19 cellular contexts compared by ENCODE assay signal in genomic region chr11:70496591-70497535, GRCh38.
"Had no signal": no experiment of that assay in that cellular context is flagged by ENCODE, and none has a peak within 500 bp of the region (broad histone marks: within the 10 kb centered on the region; RNA-seq: fewer than 3 reads in every experiment).

No MANE protein-coding gene starts in this region.

- H3K27me3 Mint-ChIP-seq: activated CD8-positive, alpha-beta memory T cell treated with anti-CD3 and anti-CD28 coated beads, Interleukin-2, amount 10 ng/mL, durations not matched to agents 7 days and 5 days; activated naive CD4-positive, alpha-beta T cell treated with anti-CD3 and anti-CD28 coated beads, Interleukin-2, amount 50 U/mL, for 24 hours; activated T-cell treated with anti-CD3 and anti-CD28 coated beads, Interleukin-2, amount 50 U/mL, for 24 hours had no signal

- H3K4me1 Mint-ChIP-seq: activated CD8-positive, alpha-beta memory T cell treated with anti-CD3 and anti-CD28 coated beads, Interleukin-2, amount 10 ng/mL, durations not matched to agents 7 days and 5 days; activated naive CD4-positive, alpha-beta T cell treated with anti-CD3 and anti-CD28 coated beads, Interleukin-2, amount 50 U/mL, for 24 hours; immature natural killer cell; T-cell had no signal

- DNase-seq: activated CD4-positive, alpha-beta T cell treated with anti-CD3 and anti-CD28 coated beads for 1 hour; activated CD4-positive, alpha-beta T cell treated with anti-CD3 and anti-CD28 coated beads, Interleukin-2, amount 50 U/mL, for 4 hours; activated CD8-positive, alpha-beta memory T cell treated with anti-CD3 and anti-CD28 coated beads, Interleukin-2, amount 10 ng/mL, durations not matched to agents 7 days and 5 days; activated effector memory CD4-positive, alpha-beta T cell treated with Interleukin-2 at 50 U/mL for 16 hours; activated T-cell treated with anti-CD3 and anti-CD28 coated beads, Interleukin-2, amount 50 U/mL, for 24 hours; central memory CD4-positive, alpha-beta T cell; effector memory CD4-positive, alpha-beta T cell; foreskin melanocyte; head of caudate nucleus; immature natural killer cell; retina; small intestine; stimulated activated CD4-positive, alpha-beta T cell treated with anti-CD3 and anti-CD28 coated beads, Interleukin-4, amount 100 ng/mL, for 4 hours; stimulated activated CD8-positive, alpha-beta memory T cell treated with anti-CD3 and anti-CD28 coated beads, Interleukin-4, amount 100 ng/mL, for 48 hours; stimulated activated naive CD4-positive, alpha-beta T cell treated with Interleukin-2 at 50 U/mL for 16 hours; T-helper 9 cell; transverse colon had no signal

- H3K9me3 Mint-ChIP-seq: activated naive CD4-positive, alpha-beta T cell treated with anti-CD3 and anti-CD28 coated beads, Interleukin-2, amount 50 U/mL, for 24 hours; activated T-cell treated with anti-CD3 and anti-CD28 coated beads, Interleukin-2, amount 50 U/mL, for 24 hours; immature natural killer cell; T-cell had no signal

- H3K4me3 Mint-ChIP-seq: activated CD8-positive, alpha-beta memory T cell treated with anti-CD3 and anti-CD28 coated beads, Interleukin-2, amount 10 ng/mL, durations not matched to agents 7 days and 5 days; activated naive CD4-positive, alpha-beta T cell treated with anti-CD3 and anti-CD28 coated beads, Interleukin-2, amount 50 U/mL, for 24 hours; activated T-cell treated with anti-CD3 and anti-CD28 coated beads, Interleukin-2, amount 50 U/mL, for 24 hours; immature natural killer cell; T-cell had no signal

- H3K27ac Mint-ChIP-seq: activated CD8-positive, alpha-beta memory T cell treated with anti-CD3 and anti-CD28 coated beads, Interleukin-2, amount 10 ng/mL, durations not matched to agents 7 days and 5 days; activated naive CD4-positive, alpha-beta T cell treated with anti-CD3 and anti-CD28 coated beads, Interleukin-2, amount 50 U/mL, for 24 hours; activated T-cell treated with anti-CD3 and anti-CD28 coated beads, Interleukin-2, amount 50 U/mL, for 24 hours; immature natural killer cell; T-cell had no signal

- H3K36me3 Mint-ChIP-seq: activated CD8-positive, alpha-beta memory T cell treated with anti-CD3 and anti-CD28 coated beads, Interleukin-2, amount 10 ng/mL, durations not matched to agents 7 days and 5 days; activated naive CD4-positive, alpha-beta T cell treated with anti-CD3 and anti-CD28 coated beads, Interleukin-2, amount 50 U/mL, for 24 hours; immature natural killer cell; T-cell had no signal
